In the genomic region with DNA sequence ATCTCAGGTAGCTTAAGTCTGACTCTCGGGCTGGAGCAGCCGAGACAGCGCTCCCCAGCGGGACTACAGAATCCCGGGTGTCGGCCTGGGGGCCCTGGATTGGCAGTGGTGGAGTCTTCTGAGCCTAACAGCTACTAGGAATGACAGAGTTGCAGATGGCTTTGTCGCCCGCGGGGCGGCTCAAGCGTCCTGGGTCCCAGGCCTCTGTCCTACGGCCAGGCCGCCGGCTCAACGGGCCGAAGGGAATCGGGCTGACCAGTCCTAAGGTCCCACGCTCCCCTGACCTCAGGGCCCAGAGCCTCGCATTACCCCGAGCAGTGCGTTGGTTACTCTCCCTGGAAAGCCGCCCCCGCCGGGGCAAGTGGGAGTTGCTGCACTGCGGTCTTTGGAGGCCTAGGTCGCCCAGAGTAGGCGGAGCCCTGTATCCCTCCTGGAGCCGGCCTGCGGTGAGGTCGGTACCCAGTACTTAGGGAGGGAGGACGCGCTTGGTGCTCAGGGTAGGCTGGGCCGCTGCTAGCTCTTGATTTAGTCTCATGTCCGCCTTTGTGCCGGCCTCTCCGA, we compare ENCODE assay signal across 16 cellular contexts. TPM values are rescaled to one million over a fixed set of nuclear protein-coding genes. Genes with fewer than 3 reads are reported as not detected.
DNase-seq lines count a peak whose midpoint lies in the region; ATAC-seq and TF ChIP-seq lines count a peak whose summit lies in the region.
"Had no signal": no experiment of that assay in that cellular context is flagged by ENCODE, and none has a peak within 500 bp of the region (broad histone marks: within the 10 kb centered on the region; RNA-seq: fewer than 3 reads in every experiment).

No MANE protein-coding gene starts in this region.

- H3K4me1 ChIP-seq in BLaER1 treated with 17β-estradiol and CSF1 and Interleukin-3, amounts not matched to agents 10 nM and 100 nM: peaks cover 6 to 16% (median 14%) of the 10 kb centered on the region in 10 experiments; a peak in 14 of 20 replicates
- peaks cover 0 to 43% (median 29%) of the 10 kb centered on the region in 9 donors for H3K4me1 ChIP-seq in heart right ventricle
- H3K4me1 ChIP-seq in muscle layer of duodenum (ENCODE audit: control insufficient read depth in 1 of 2, insufficient read depth in 2 of 2, low read length in 2 of 2): peaks cover 0 to 26% of the 10 kb centered on the region in 2 donors
- H3K4me1 ChIP-seq: HAP-1, SJCRH30 had no signal

- DNase-seq in activated B cell treated with CpG ODN at 0.5 μM for 24 hours: no peak
- DNase-seq in heart right ventricle: peak in 1 of 2 donors; percentile 37
- no peak for DNase-seq in SK-N-DZ (ENCODE audit: low spot score)
- DNase-seq in activated CD8-positive, alpha-beta T cell treated with anti-CD3 and anti-CD28 coated beads for 36 hours: no peak
- DNase-seq: DMS79, hypothalamus, NCI-H1436, NCI-H69, SJCRH30 had no signal

- no peak overlapping the region for H3K27ac ChIP-seq in BLaER1 treated with 17β-estradiol and CSF1 and Interleukin-3, amounts not matched to agents 10 nM and 100 nM
- H3K27ac ChIP-seq in heart right ventricle (peak overlapping the region in 2 of 10 donors; percentile 28 to 39), muscle layer of duodenum (ENCODE audit: low read length) (no peak overlapping the region)
- H3K27ac ChIP-seq: SJCRH30 had no signal

- peaks cover 26 to 59% (median 38%) of the 10 kb centered on the region in 11 experiments for H3K9me3 ChIP-seq in BLaER1 treated with 17β-estradiol and CSF1 and Interleukin-3, amounts not matched to agents 10 nM and 100 nM (replicated peaks in 1 of 11)
- no peaks in the 10 kb centered on the region for H3K9me3 ChIP-seq in heart right ventricle
- no peaks in the 10 kb centered on the region for H3K9me3 ChIP-seq in muscle layer of duodenum (ENCODE audit: control insufficient read depth in 1 of 2, low read length in 2 of 2)
- H3K9me3 ChIP-seq: HAP-1, SJCRH30 had no signal

- H4K20me1 ChIP-seq in BLaER1 treated with 17β-estradiol and CSF1 and Interleukin-3, amounts not matched to agents 10 nM and 100 nM: peaks cover 0 to 9% (median 0%) of the 10 kb centered on the region in 11 experiments; a peak in 2 of 22 replicates

- H3K36me3 Mint-ChIP-seq in activated B cell treated with CpG ODN at 0.5 μM for 24 hours (ENCODE audit: low read depth): no peaks in the 10 kb centered on the region
- no peaks in the 10 kb centered on the region for H3K36me3 Mint-ChIP-seq in activated CD8-positive, alpha-beta T cell treated with anti-CD3 and anti-CD28 coated beads for 36 hours (ENCODE audit: low read depth)

- peaks cover 74 to 82% (median 76%) of the 10 kb centered on the region in 11 experiments for H3K27me3 ChIP-seq in BLaER1 treated with 17β-estradiol and CSF1 and Interleukin-3, amounts not matched to agents 10 nM and 100 nM
- H3K27me3 ChIP-seq in heart right ventricle (peaks cover 14 to 100% (median 99%) of the 10 kb centered on the region in 7 donors), muscle layer of duodenum (ENCODE audit: low read depth, low read length) (peaks cover 69% of the 10 kb centered on the region)
- H3K27me3 ChIP-seq: SJCRH30 had no signal

- CTCF ChIA-PET in activated B cell treated with CpG ODN at 0.5 μM for 24 hours (lab: Charles Lee): no interaction called here
- CTCF ChIA-PET in activated CD8-positive, alpha-beta T cell treated with anti-CD3 and anti-CD28 coated beads for 36 hours (lab: Charles Lee): interaction anchor here (2.3 kb wide), 1 partner anchor 19 kb away, joined by 10 read pairs; no protein-coding TSS in a partner anchor

- no peak for TF ChIP-seq CTCF in activated B cell treated with CpG ODN at 0.5 μM for 24 hours (IDR thresholded peaks at IDR 0.05)
- no peak for TF ChIP-seq CTCF in heart right ventricle (IDR thresholded peaks at IDR 0.05)
- TF ChIP-seq CTCF in activated CD8-positive, alpha-beta T cell treated with anti-CD3 and anti-CD28 coated beads for 36 hours (IDR thresholded peaks at IDR 0.05): no peak

- H3K9ac ChIP-seq in BLaER1 treated with 17β-estradiol and CSF1 and Interleukin-3, amounts not matched to agents 10 nM and 100 nM: no peak overlapping the region

- H3K4me3 Mint-ChIP-seq in activated B cell treated with CpG ODN at 0.5 μM for 24 hours: peak overlapping the region; percentile 59
- H3K4me3 Mint-ChIP-seq in activated CD8-positive, alpha-beta T cell treated with anti-CD3 and anti-CD28 coated beads for 36 hours: no peak overlapping the region

- POLR2A ChIA-PET in activated B cell treated with CpG ODN at 0.5 μM for 24 hours (lab: Charles Lee): no interaction called here
- POLR2A ChIA-PET in activated CD8-positive, alpha-beta T cell treated with anti-CD3 and anti-CD28 coated beads for 36 hours (lab: Charles Lee): interaction anchor here (0.5 kb wide), 1 partner anchor 770 kb away, joined by 3 read pairs; no protein-coding TSS in a partner anchor

- H3K27ac Mint-ChIP-seq in activated B cell treated with CpG ODN at 0.5 μM for 24 hours: no peak overlapping the region
- no peak overlapping the region for H3K27ac Mint-ChIP-seq in activated CD8-positive, alpha-beta T cell treated with anti-CD3 and anti-CD28 coated beads for 36 hours

- peaks cover 29% of the 10 kb centered on the region for H3K4me1 Mint-ChIP-seq in activated B cell treated with CpG ODN at 0.5 μM for 24 hours
- H3K4me1 Mint-ChIP-seq in activated CD8-positive, alpha-beta T cell treated with anti-CD3 and anti-CD28 coated beads for 36 hours (ENCODE audit: low read depth): peaks cover 9% of the 10 kb centered on the region

- peak overlapping the region; percentile 48 to 92 (median 74); a peak in 20 of 22 replicates for H3K4me2 ChIP-seq in BLaER1 treated with 17β-estradiol and CSF1 and Interleukin-3, amounts not matched to agents 10 nM and 100 nM

- no peaks in the 10 kb centered on the region for H3K9me3 Mint-ChIP-seq in activated B cell treated with CpG ODN at 0.5 μM for 24 hours
- no peaks in the 10 kb centered on the region for H3K9me3 Mint-ChIP-seq in activated CD8-positive, alpha-beta T cell treated with anti-CD3 and anti-CD28 coated beads for 36 hours

- WGBS in heart right ventricle, 2 donors: 18 to 20% methylated on average over 36 of the region's 36 CpGs

- peak overlapping the region in 7 of 10 experiments; percentile 15 to 63 (median 50); a peak in 12 of 20 replicates for H3K4me3 ChIP-seq in BLaER1 treated with 17β-estradiol and CSF1 and Interleukin-3, amounts not matched to agents 10 nM and 100 nM
- peak overlapping the region in 9 of 10 donors; percentile 2 to 50 (median 30) for H3K4me3 ChIP-seq in heart right ventricle
- H3K4me3 ChIP-seq in muscle layer of duodenum (ENCODE audit: low read depth in 1 of 2, low read length in 2 of 2): peak overlapping the region; percentile 16 to 54
- H3K4me3 ChIP-seq: GM12878, HAP-1, SJCRH30 had no signal

- intact Hi-C loops in activated B cell treated with CpG ODN at 0.5 μM for 24 hours (cut with micrococcal nuclease): loop anchor here (5.0 to 10.0 kb wide), 2 partner anchors 174 to 198 kb away; no protein-coding TSS in a partner anchor
- intact Hi-C loops in heart right ventricle (cut with DNase I): no loop called here
- intact Hi-C loops in activated CD8-positive, alpha-beta T cell treated with anti-CD3 and anti-CD28 coated beads for 36 hours (cut with micrococcal nuclease): loop anchor here (5.0 kb wide), 1 partner anchor 68 kb away; no protein-coding TSS in a partner anchor

- no peaks in the 10 kb centered on the region for H3K36me3 ChIP-seq in BLaER1 treated with 17β-estradiol and CSF1 and Interleukin-3, amounts not matched to agents 10 nM and 100 nM
- no peaks in the 10 kb centered on the region for H3K36me3 ChIP-seq in heart right ventricle
- no peaks in the 10 kb centered on the region for H3K36me3 ChIP-seq in muscle layer of duodenum (ENCODE audit: control insufficient read depth in 1 of 2, insufficient read depth in 2 of 2, low read length in 2 of 2)
- H3K36me3 ChIP-seq: HAP-1 had no signal

- peaks cover 71% of the 10 kb centered on the region for H3K27me3 Mint-ChIP-seq in activated B cell treated with CpG ODN at 0.5 μM for 24 hours
- peaks cover 77% of the 10 kb centered on the region for H3K27me3 Mint-ChIP-seq in activated CD8-positive, alpha-beta T cell treated with anti-CD3 and anti-CD28 coated beads for 36 hours

- no peak for ATAC-seq in activated B cell treated with CpG ODN at 0.5 μM for 24 hours (ENCODE audit: low read depth)
- ATAC-seq in heart right ventricle: peak; percentile 40 to 61 (median 50)
- no peak for ATAC-seq in GM18520 (IDR thresholded peaks at IDR 0.05; ENCODE audit: unreplicated experiment)
- ATAC-seq in activated CD8-positive, alpha-beta T cell treated with anti-CD3 and anti-CD28 coated beads for 36 hours: no peak
- no peak for ATAC-seq in GM21825 (IDR thresholded peaks at IDR 0.05; ENCODE audit: unreplicated experiment)
- ATAC-seq: GM12878 had no signal

RNA-seq across cellular contexts. Expression of a gene that starts 8.8 kb away (rescaled TPM):
- not detected in 2 replicates for total RNA-seq in activated B cell treated with CpG ODN at 0.5 μM for 24 hours
- total RNA-seq in heart right ventricle: under 1 TPM; 0.17 to 0.58 (median 0.37) TPM
- 1 to 10 TPM; 1.1 to 1.9 TPM for polyA plus RNA-seq in heart right ventricle
- 24.4 and 30.2 TPM in 2 replicates for polyA plus RNA-seq in SK-N-DZ (2014; cell fraction: cytosol; rRNA removed)
- 15.2 and 18.0 TPM in 2 replicates for polyA plus RNA-seq in SK-N-DZ (2014; cell fraction: nucleus; rRNA removed)
- not detected for total RNA-seq in activated CD8-positive, alpha-beta T cell treated with anti-CD3 and anti-CD28 coated beads for 36 hours
- total RNA-seq: GM12878 had no signal
- polyA plus RNA-seq: GM12878, IgD-negative memory B cell had no signal

RNA-seq across cellular contexts. Expression of a gene that starts 58.9 kb away (rescaled TPM):
- not detected in 2 replicates for total RNA-seq in activated B cell treated with CpG ODN at 0.5 μM for 24 hours
- not detected for total RNA-seq in heart right ventricle
- polyA plus RNA-seq in heart right ventricle: not detected
- polyA plus RNA-seq in SK-N-DZ (2014; cell fraction: cytosol; rRNA removed): 5.8 and 6.5 TPM in 2 replicates
- polyA plus RNA-seq in SK-N-DZ (2014; cell fraction: nucleus; rRNA removed): 4.6 and 5.7 TPM in 2 replicates
- not detected for total RNA-seq in activated CD8-positive, alpha-beta T cell treated with anti-CD3 and anti-CD28 coated beads for 36 hours
- polyA plus RNA-seq: IgD-negative memory B cell had no signal

Comparison
In these comparisons a context has a peak if more than half of its experiments do, and no peak if none do; other contexts are left out.
1. ATAC-seq: peak in heart right ventricle (8 of 8); none in activated B cell treated with CpG ODN at 0.5 μM for 24 hours (single experiment), GM18520 (single experiment), activated CD8-positive, alpha-beta T cell treated with anti-CD3 and anti-CD28 coated beads for 36 hours (single experiment) and GM21825 (single experiment).
2. intact Hi-C loops: an anchor here in activated B cell treated with CpG ODN at 0.5 μM for 24 hours (5.0 to 10.0 kb wide) and activated CD8-positive, alpha-beta T cell treated with anti-CD3 and anti-CD28 coated beads for 36 hours (5.0 kb wide); none called in heart right ventricle.
3. Peak in every context shown above with its lines, with median percentiles within 50 percentile points of each other: H3K4me3 ChIP-seq.